ENCODE assay signal across 21 cellular contexts in the genomic region with DNA sequence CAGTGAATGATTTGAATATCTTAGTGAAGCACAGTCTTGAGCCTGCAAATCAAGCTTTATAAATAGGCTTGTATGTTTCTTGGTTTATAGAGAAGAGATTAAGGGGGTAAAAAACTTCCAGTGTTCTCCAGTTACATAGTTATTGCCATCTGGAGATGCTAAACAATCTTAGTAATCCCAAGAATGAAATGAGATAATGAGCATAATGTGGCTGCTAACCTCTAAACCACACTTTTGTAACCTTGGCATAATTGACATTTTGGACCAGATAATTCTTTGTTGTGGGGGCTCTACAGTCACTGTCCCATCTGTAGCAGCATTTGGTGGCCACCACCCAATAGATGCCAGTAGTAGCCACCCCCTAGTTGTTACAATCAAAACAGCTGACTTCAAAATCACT.
DNase-seq lines count a peak whose midpoint lies in the region; ATAC-seq and TF ChIP-seq lines count a peak whose summit lies in the region.
"Had no signal": no experiment of that assay in that cellular context is flagged by ENCODE, and none has a peak within 500 bp of the region (broad histone marks: within the 10 kb centered on the region; RNA-seq: fewer than 3 reads in every experiment).

No MANE protein-coding gene starts in this region.

- DNase-seq in AG04450 (ENCODE audit: low read depth, low spot score) (peak; percentile 18), HFF-Myc (ENCODE audit: extremely low read depth, low read depth) (peak; percentile 31), adipocyte (ENCODE audit: low read depth) (peak; percentile 66), fibroblast of the aortic adventitia (ENCODE audit: low read depth) (peak; percentile 67)
- DNase-seq in stimulated activated naive CD4-positive, alpha-beta T cell treated with Interleukin-2 at 50 U/mL for 16 hours (lab: John Stamatoyannopoulos, UW), result no peak
- DNase-seq: activated CD4-positive, CD25-positive, alpha-beta regulatory T cell; CD8-positive, alpha-beta T cell; effector memory CD4-positive, alpha-beta T cell; H9; KBM-7; NCI-H2029 treated with DMSO at 0.1 percent for 48 hours; NCI-H510A treated with DMSO at 0.1 percent for 48 hours; SIG-M5; stimulated activated CD4-positive, alpha-beta T cell treated with anti-CD3 and anti-CD28 coated beads, Interleukin-12 subunit alpha, Interleukin-12 subunit beta, amount 100 ng/mL, for 4 hours; stimulated activated naive B cell treated with anti-CD40 and anti-IgM and Interleukin-4, amounts not matched to agents 10 μg/mL and 1 μg/mL and 100 μg/mL, for 72 hours had no signal

- H3K9ac ChIP-seq in adipocyte (ENCODE audit: low read length), result no peak overlapping the region

- H3K9me3 ChIP-seq in AG04450 (ENCODE audit: control insufficient read depth, insufficient read depth, low read length) (no peaks in the 10 kb centered on the region), adipocyte (ENCODE audit: control insufficient read depth, low read length) (no peaks in the 10 kb centered on the region)
- H3K9me3 ChIP-seq: A549, tibial nerve had no signal

- CTCF ChIA-PET in AG04450 (lab: Charles Lee), result interaction anchor here (1.1 kb wide), 1 partner anchor 336 kb away, joined by 3 read pairs; no protein-coding TSS in a partner anchor

- ATAC-seq in HG03439 (IDR thresholded peaks at IDR 0.05; ENCODE audit: unreplicated experiment), result no peak
- no peak for ATAC-seq in GM19463 (IDR thresholded peaks at IDR 0.05; ENCODE audit: unreplicated experiment)
- no peak for ATAC-seq in GM21381 (IDR thresholded peaks at IDR 0.05; ENCODE audit: unreplicated experiment)
- ATAC-seq: A549; activated T-helper 17 cell treated with anti-CD3 and anti-CD28 coated beads, Interleukin-2, amount 50 U/mL, for 72 hours; CD8-positive, alpha-beta T cell; stimulated activated naive B cell treated with anti-CD40 and anti-IgM and Interleukin-4, amounts not matched to agents 10 μg/mL and 1 μg/mL and 100 μg/mL, for 72 hours had no signal

- POLR2A ChIA-PET in AG04450 (lab: Yijun Ruan, JAX), result interaction anchor here (0.6 kb wide), 1 partner anchor 92 kb away, joined by 3 read pairs; no protein-coding TSS in a partner anchor

- H3K36me3 ChIP-seq in adipocyte (ENCODE audit: control insufficient read depth, insufficient read depth, low read length, severe bottlenecking), result no peaks in the 10 kb centered on the region
- H3K36me3 ChIP-seq: tibial nerve had no signal

- H3K27ac ChIP-seq in AG04450 (ENCODE audit: low read depth, low read length), result peak overlapping the region; percentile 68
- H3K27ac ChIP-seq: A549, tibial nerve had no signal

- no peak overlapping the region for H3K4me3 ChIP-seq in AG04450 (ENCODE audit: low read depth, low read length)
- no peak overlapping the region for H3K4me3 ChIP-seq in HFF-Myc (replicated peaks; ENCODE audit: low read depth, low read length)
- no peak overlapping the region for H3K4me3 ChIP-seq in adipocyte (ENCODE audit: low read length)
- no peak overlapping the region for H3K4me3 ChIP-seq in fibroblast of the aortic adventitia (ENCODE audit: low read depth, low read length)
- H3K4me3 ChIP-seq: A549, tibial nerve had no signal

- H3K27me3 ChIP-seq in AG04450 (ENCODE audit: control insufficient read depth, insufficient read depth, low read length) (no peaks in the 10 kb centered on the region), adipocyte (replicated peaks; ENCODE audit: control insufficient read depth, insufficient read depth, low read length) (no peaks in the 10 kb centered on the region)
- H3K27me3 ChIP-seq: tibial nerve had no signal

- peaks cover 17% of the 10 kb centered on the region for H3K4me1 ChIP-seq in adipocyte (ENCODE audit: control insufficient read depth, insufficient read depth, low read length)
- H3K4me1 ChIP-seq: A549 had no signal

- TF ChIP-seq CTCF in AG04450 (IDR thresholded peaks at IDR 0.05; ENCODE audit: low read depth, low read length), result no peak
- TF ChIP-seq CTCF in HFF-Myc (IDR thresholded peaks at IDR 0.05; ENCODE audit: low read depth, low read length, missing control alignments), result no peak
- no peak for TF ChIP-seq CTCF in fibroblast of the aortic adventitia (IDR thresholded peaks at IDR 0.05; ENCODE audit: insufficient read depth, low read length)
